Comparison of ENCODE assay signal across 9 cellular contexts in the genomic region with DNA sequence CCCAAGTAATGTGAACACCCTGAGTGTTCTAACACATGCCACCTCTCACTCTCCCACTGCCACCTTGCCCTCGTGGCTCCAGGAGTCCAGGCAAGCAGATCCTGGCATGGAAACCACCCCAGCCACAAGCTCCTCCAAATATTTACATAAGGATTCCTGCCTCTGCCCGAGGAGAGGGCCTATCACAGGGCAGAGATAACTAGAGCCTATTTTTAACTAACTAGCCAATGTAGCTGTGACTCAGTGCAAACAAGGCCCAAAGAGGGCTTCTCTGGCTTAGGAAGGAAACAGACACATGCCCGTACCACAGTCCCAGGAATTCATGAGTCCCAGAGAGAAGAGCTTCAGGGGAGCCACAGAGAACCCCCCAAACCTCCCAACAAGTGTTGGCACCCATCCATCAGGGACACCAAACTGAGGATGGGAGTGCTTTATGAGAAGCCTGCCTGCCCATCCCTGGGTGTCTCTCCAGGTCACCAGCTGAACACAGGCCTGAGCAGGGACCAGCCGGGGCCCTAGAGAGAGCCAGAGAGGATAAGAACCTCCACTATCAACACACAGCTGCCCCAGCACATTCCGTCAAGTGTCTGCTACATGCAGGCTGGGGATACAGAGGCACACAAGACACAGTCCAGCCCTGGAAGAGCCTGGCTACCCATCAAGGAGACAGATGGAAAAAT. TPM values are rescaled to one million over a fixed set of nuclear protein-coding genes. Genes with fewer than 3 reads are reported as not detected.
DNase-seq lines count a peak whose midpoint lies in the region; ATAC-seq and TF ChIP-seq lines count a peak whose summit lies in the region.
"Had no signal": no experiment of that assay in that cellular context is flagged by ENCODE, and none has a peak within 500 bp of the region (broad histone marks: within the 10 kb centered on the region; RNA-seq: fewer than 3 reads in every experiment).

No MANE protein-coding gene starts in this region.

- POLR2A ChIA-PET in activated CD4-positive, alpha-beta memory T cell treated with anti-CD3 and anti-CD28 coated beads, Interleukin-2, amount 10 ng/mL, durations not matched to agents 7 days and 5 days (lab: Charles Lee) = no interaction called here

- H3K36me3 ChIP-seq in heart right ventricle (peaks cover 0 to 39% (median 21%) of the 10 kb centered on the region in 9 donors), stomach smooth muscle (ENCODE audit: control insufficient read depth in 2 of 2, insufficient read depth in 2 of 2, low read length in 2 of 2) (peaks cover 13 to 22% of the 10 kb centered on the region in 2 donors)

- H3K27ac Mint-ChIP-seq in activated CD4-positive, alpha-beta memory T cell treated with anti-CD3 and anti-CD28 coated beads, Interleukin-2, amount 10 ng/mL, durations not matched to agents 7 days and 5 days = peak overlapping the region; percentile 41

- 29 to 47% methylated on average over 5 of the region's 5 CpGs for WGBS in heart right ventricle, 2 donors

- H3K27ac ChIP-seq in heart right ventricle = peak overlapping the region; percentile 79 to 99 (median 92)
- H3K27ac ChIP-seq in stomach smooth muscle (ENCODE audit: low read length) = peak overlapping the region; percentile 95

- peaks cover 82% of the 10 kb centered on the region for H3K36me3 Mint-ChIP-seq in activated CD4-positive, alpha-beta memory T cell treated with anti-CD3 and anti-CD28 coated beads, Interleukin-2, amount 10 ng/mL, durations not matched to agents 7 days and 5 days (ENCODE audit: low read depth)

- H3K4me3 Mint-ChIP-seq in activated CD4-positive, alpha-beta memory T cell treated with anti-CD3 and anti-CD28 coated beads, Interleukin-2, amount 10 ng/mL, durations not matched to agents 7 days and 5 days = no peak overlapping the region

- peaks cover 66% of the 10 kb centered on the region for H3K4me1 Mint-ChIP-seq in activated CD4-positive, alpha-beta memory T cell treated with anti-CD3 and anti-CD28 coated beads, Interleukin-2, amount 10 ng/mL, durations not matched to agents 7 days and 5 days

- H3K27me3 ChIP-seq in heart right ventricle = no peaks in the 10 kb centered on the region
- no peaks in the 10 kb centered on the region for H3K27me3 ChIP-seq in stomach smooth muscle (ENCODE audit: control insufficient read depth in 1 of 2, insufficient read depth in 2 of 2, low read length in 2 of 2)

- peak; percentile 68 to 87 (median 84) for ATAC-seq in heart right ventricle

- H3K4me3 ChIP-seq in heart right ventricle (no peak overlapping the region), stomach smooth muscle (ENCODE audit: low read length in 2 of 2) (peak overlapping the region; percentile 20 to 49)

- H3K4me1 ChIP-seq in heart right ventricle (peaks cover 39 to 99% (median 90%) of the 10 kb centered on the region in 9 donors), stomach smooth muscle (ENCODE audit: control insufficient read depth, insufficient read depth, low read length) (peaks cover 78% of the 10 kb centered on the region)

- H3K9me3 Mint-ChIP-seq in activated CD4-positive, alpha-beta memory T cell treated with anti-CD3 and anti-CD28 coated beads, Interleukin-2, amount 10 ng/mL, durations not matched to agents 7 days and 5 days = no peaks in the 10 kb centered on the region

- CTCF ChIA-PET in activated CD4-positive, alpha-beta memory T cell treated with anti-CD3 and anti-CD28 coated beads, Interleukin-2, amount 10 ng/mL, durations not matched to agents 7 days and 5 days (lab: Charles Lee) = interaction anchor here (0.6 kb wide), 1 partner anchor 441 kb away, joined by 3 read pairs; no protein-coding TSS in a partner anchor

- no peaks in the 10 kb centered on the region for H3K9me3 ChIP-seq in heart right ventricle
- H3K9me3 ChIP-seq in stomach smooth muscle (ENCODE audit: control insufficient read depth in 2 of 2, low read length in 2 of 2) = no peaks in the 10 kb centered on the region

- no peaks in the 10 kb centered on the region for H3K27me3 Mint-ChIP-seq in activated CD4-positive, alpha-beta memory T cell treated with anti-CD3 and anti-CD28 coated beads, Interleukin-2, amount 10 ng/mL, durations not matched to agents 7 days and 5 days

- DNase-seq in HT1080 (ENCODE audit: low read depth) (peak; percentile 90), heart right ventricle (peak; percentile 43 to 71), NCI-H1694 (lab: John Stamatoyannopoulos, UW) (no peak), NCI-H524 treated with DMSO at 0.1 percent for 48 hours (lab: John Stamatoyannopoulos, UW) (no peak), GDM1 (lab: John Stamatoyannopoulos, UW) (no peak)
- DNase-seq in activated CD4-positive, alpha-beta memory T cell treated with anti-CD3 and anti-CD28 coated beads, Interleukin-2, amount 10 ng/mL, durations not matched to agents 7 days and 5 days = no peak
- DNase-seq in central memory CD4-positive, alpha-beta T cell = no peak

- TF ChIP-seq CTCF in heart right ventricle (IDR thresholded peaks at IDR 0.05) = no peak

- intact Hi-C loops in heart right ventricle (cut with DNase I) = loop anchor here in 1 of 10 donors (5.0 kb wide), 1 partner anchor 81 kb away; no protein-coding TSS in a partner anchor

- H3K9ac ChIP-seq in stomach smooth muscle (ENCODE audit: low read length in 2 of 2) = peak overlapping the region; percentile 46 to 73

RNA-seq across cellular contexts. Expression of a gene that starts 9.2 kb away (rescaled TPM):
- 7.9 and 10.3 TPM in 2 replicates for total RNA-seq in HT1080 (2014; rRNA removed; shearing (Covaris generic))
- polyA plus RNA-seq in HT1080 (2015; cell fraction: cytosol; rRNA removed) = 9.4 and 12.1 TPM in 2 replicates
- 23.0 and 23.2 TPM in 2 replicates for polyA plus RNA-seq in HT1080 (2015; cell fraction: nucleus; rRNA removed)
- total RNA-seq in activated CD4-positive, alpha-beta memory T cell treated with anti-CD3 and anti-CD28 coated beads, Interleukin-2, amount 10 ng/mL, durations not matched to agents 7 days and 5 days = 10 to 100 TPM; 21.7 to 22.6 TPM
- total RNA-seq in heart right ventricle = 100 to 1,000 TPM in 8 of 10 donors, 10 to 100 TPM in 2; 82.3 to 216 (median 156) TPM
- 10 to 100 TPM in 1 of 2 donors, 1 to 10 TPM in 1; 8.8 to 59.6 TPM for polyA plus RNA-seq in heart right ventricle

RNA-seq across cellular contexts. Expression of a gene that starts 40.8 kb away (rescaled TPM):
- not detected in 2 replicates for total RNA-seq in HT1080 (2014; rRNA removed; shearing (Covaris generic))
- 0.07 TPM in 1 of 2 replicates, not detected in the other for polyA plus RNA-seq in HT1080 (2015; cell fraction: cytosol; rRNA removed)
- polyA plus RNA-seq in HT1080 (2015; cell fraction: nucleus; rRNA removed) = not detected in 2 replicates
- total RNA-seq in activated CD4-positive, alpha-beta memory T cell treated with anti-CD3 and anti-CD28 coated beads, Interleukin-2, amount 10 ng/mL, durations not matched to agents 7 days and 5 days = not detected
- total RNA-seq in heart right ventricle = under 1 TPM in 4 of 10 donors, not detected in 6; 0.05 to 0.72 (median 0.09) TPM
- polyA plus RNA-seq in heart right ventricle = under 1 TPM in 1 of 2 donors, not detected in 1; 0.01 TPM
- total RNA-seq: H1 had no signal

RNA-seq across cellular contexts. Expression of a gene that starts 43.2 kb away (rescaled TPM):
- not detected in 2 replicates for total RNA-seq in HT1080 (2014; rRNA removed; shearing (Covaris generic))
- polyA plus RNA-seq in HT1080 (2015; cell fraction: cytosol; rRNA removed) = not detected in 2 replicates
- not detected in 2 replicates for polyA plus RNA-seq in HT1080 (2015; cell fraction: nucleus; rRNA removed)
- 10 to 100 TPM; 53.8 to 58.8 TPM for total RNA-seq in activated CD4-positive, alpha-beta memory T cell treated with anti-CD3 and anti-CD28 coated beads, Interleukin-2, amount 10 ng/mL, durations not matched to agents 7 days and 5 days
- 1 to 10 TPM in 1 of 10 donors, under 1 TPM in 5, not detected in 4; 0.17 to 1.2 (median 0.39) TPM for total RNA-seq in heart right ventricle
- polyA plus RNA-seq in heart right ventricle = under 1 TPM; 0.22 to 0.36 TPM
- total RNA-seq: H1 had no signal
- polyA plus RNA-seq: H1 had no signal

Comparison
In these comparisons a context has a peak if more than half of its experiments do, and no peak if none do; other contexts are left out.
1. DNase-seq: peak in HT1080 (single experiment) and heart right ventricle (2 of 2); none in activated CD4-positive, alpha-beta memory T cell treated with anti-CD3 and anti-CD28 coated beads, Interleukin-2, amount 10 ng/mL, durations not matched to agents 7 days and 5 days (single experiment), NCI-H1694 (single experiment), NCI-H524 treated with DMSO at 0.1 percent for 48 hours (single experiment), central memory CD4-positive, alpha-beta T cell (single experiment) and GDM1 (single experiment).
2. H3K4me3 ChIP-seq: peak in stomach smooth muscle (2 of 2); none in heart right ventricle (0 of 10).
3. RNA of a gene that starts 43.2 kb away (total RNA-seq): 53.8 to 58.8 TPM in activated CD4-positive, alpha-beta memory T cell treated with anti-CD3 and anti-CD28 coated beads, Interleukin-2, amount 10 ng/mL, durations not matched to agents 7 days and 5 days; 0.17 to 1.2 TPM in heart right ventricle and not detected in HT1080; every median in the first group is over 10 times any median in the second.